Comparison of ENCODE assay signal across 12 cellular contexts in the genomic region with DNA sequence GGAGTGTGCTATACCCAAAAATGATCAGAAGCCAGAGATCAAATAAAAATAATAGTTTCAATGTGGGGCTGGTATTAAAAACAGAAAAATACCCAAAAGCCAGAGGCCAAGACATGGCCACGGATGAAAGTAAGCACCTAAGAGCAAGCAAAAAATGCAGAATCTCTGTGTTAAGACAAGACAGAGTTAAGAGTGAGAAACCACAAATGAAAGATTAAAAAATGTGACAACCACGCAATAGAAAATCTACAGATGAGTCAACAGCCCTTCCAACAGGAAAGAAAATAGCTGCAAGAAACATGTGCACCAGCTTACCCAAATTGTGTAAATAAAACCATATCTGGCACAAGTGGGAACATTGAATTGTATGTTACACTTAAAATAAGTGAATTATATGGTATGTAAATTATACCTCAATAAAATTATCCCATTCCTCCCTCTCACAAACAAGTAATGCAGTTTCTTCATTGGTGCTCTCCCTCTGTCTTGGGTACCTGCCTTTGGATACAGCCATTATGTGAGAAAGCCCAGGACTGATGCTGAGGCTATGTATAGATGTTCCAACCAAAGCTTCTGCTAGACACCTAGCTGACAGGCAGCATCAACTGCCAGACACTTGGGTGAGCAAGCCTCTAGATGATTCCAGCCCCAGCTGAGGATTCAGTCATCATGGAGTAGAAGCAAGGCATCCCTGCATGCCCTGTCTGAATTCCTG. TPM values are rescaled to one million over a fixed set of nuclear protein-coding genes. Genes with fewer than 3 reads are reported as not detected.
A peak's percentile ranks its signal among the peaks of the same experiment; 100 is the strongest.
DNase-seq lines count a peak whose midpoint lies in the region; ATAC-seq, FAIRE-seq and TF ChIP-seq lines count a peak whose summit lies in the region.
"Had no signal": no experiment of that assay in that cellular context is flagged by ENCODE, and none has a peak within 500 bp of the region (broad histone marks: within the 10 kb centered on the region; RNA-seq: fewer than 3 reads in every experiment).

No MANE protein-coding gene starts in this region.

- H3K27me3 Mint-ChIP-seq in activated naive CD8-positive, alpha-beta T cell treated with anti-CD3 and anti-CD28 coated beads, Interleukin-2, amount 10 ng/mL, durations not matched to agents 7 days and 5 days, result peaks cover 3% of the 10 kb centered on the region
- no peaks in the 10 kb centered on the region for H3K27me3 Mint-ChIP-seq in activated naive CD8-positive, alpha-beta T cell treated with anti-CD3 and anti-CD28 coated beads for 36 hours

- no peaks in the 10 kb centered on the region for H3K36me3 ChIP-seq in HepG2 (replicated peaks in 1 of 2; ENCODE audit: control insufficient read depth in 1 of 2, insufficient read depth in 2 of 2, low read length in 2 of 2)

- TF ChIP-seq POLR2A in HepG2 (IDR thresholded peaks at IDR 0.05; ENCODE audit: insufficient read depth in 1 of 2, low read depth in 2 of 2, low read length in 2 of 2), result no peak

- H3K9me3 Mint-ChIP-seq in activated naive CD8-positive, alpha-beta T cell treated with anti-CD3 and anti-CD28 coated beads, Interleukin-2, amount 10 ng/mL, durations not matched to agents 7 days and 5 days, result no peaks in the 10 kb centered on the region
- no peaks in the 10 kb centered on the region for H3K9me3 Mint-ChIP-seq in activated naive CD8-positive, alpha-beta T cell treated with anti-CD3 and anti-CD28 coated beads for 36 hours

- peaks cover 9% of the 10 kb centered on the region for H3K4me1 Mint-ChIP-seq in activated naive CD8-positive, alpha-beta T cell treated with anti-CD3 and anti-CD28 coated beads, Interleukin-2, amount 10 ng/mL, durations not matched to agents 7 days and 5 days
- H3K4me1 Mint-ChIP-seq in activated naive CD8-positive, alpha-beta T cell treated with anti-CD3 and anti-CD28 coated beads for 36 hours, result peaks cover 26% of the 10 kb centered on the region

- no peaks in the 10 kb centered on the region for H3K27me3 ChIP-seq in HepG2 (ENCODE audit: control insufficient read depth in 1 of 2, insufficient read depth in 2 of 2, low read length in 2 of 2)

- TF ChIP-seq EP300 in HepG2 (IDR thresholded peaks at IDR 0.05; ENCODE audit: low read depth in 2 of 2, low read length in 2 of 2) (no peak), HepG2 (CRISPR knock-in tag; IDR thresholded peaks at IDR 0.05; ENCODE audit: borderline replicate concordance) (no peak)

- no peak for FAIRE-seq in HepG2 (lab: Jason Lieb, UNC)
- FAIRE-seq: frontal cortex had no signal

- peak overlapping the region; percentile 28 for H3K4me3 Mint-ChIP-seq in activated naive CD8-positive, alpha-beta T cell treated with anti-CD3 and anti-CD28 coated beads, Interleukin-2, amount 10 ng/mL, durations not matched to agents 7 days and 5 days
- no peak overlapping the region for H3K4me3 Mint-ChIP-seq in activated naive CD8-positive, alpha-beta T cell treated with anti-CD3 and anti-CD28 coated beads for 36 hours

- H3K4me1 ChIP-seq in HepG2 (ENCODE audit: insufficient read depth, low read length), result no peaks in the 10 kb centered on the region
- H3K4me1 ChIP-seq: parathyroid adenoma had no signal

- H3K9me3 ChIP-seq in HepG2 (ENCODE audit: low read length), result no peaks in the 10 kb centered on the region

- TF ChIP-seq RAD21 in HepG2 (CRISPR knock-in tag; IDR thresholded peaks at IDR 0.05), result no peak

- no peaks in the 10 kb centered on the region for H3K36me3 Mint-ChIP-seq in activated naive CD8-positive, alpha-beta T cell treated with anti-CD3 and anti-CD28 coated beads, Interleukin-2, amount 10 ng/mL, durations not matched to agents 7 days and 5 days
- H3K36me3 Mint-ChIP-seq in activated naive CD8-positive, alpha-beta T cell treated with anti-CD3 and anti-CD28 coated beads for 36 hours, result no peaks in the 10 kb centered on the region

- H3K9ac ChIP-seq in HepG2 (ENCODE audit: insufficient read depth, low read depth, low read length), result no peak overlapping the region
- H3K9ac ChIP-seq: parathyroid adenoma had no signal

- no TSS peak for BruUV-seq in HepG2 (replicated peaks; lab: Mats Ljungman, UMichigan)

- DNase-seq in activated naive CD8-positive, alpha-beta T cell treated with anti-CD3 and anti-CD28 coated beads, Interleukin-2, amount 10 ng/mL, durations not matched to agents 7 days and 5 days, result no peak
- DNase-seq in activated naive CD8-positive, alpha-beta T cell treated with anti-CD3 and anti-CD28 coated beads for 36 hours, result no peak
- DNase-seq in superior temporal gyrus (ENCODE audit: extremely low spot score), result no peak
- DNase-seq in HepG2 (ENCODE audit: low spot score), result no peak
- DNase-seq in T1000 (lab: John Stamatoyannopoulos, UW), result no peak
- no peak for DNase-seq in activated CD4-positive, alpha-beta T cell treated with anti-CD3 and anti-CD28 coated beads, Interleukin-2, amount 50 U/mL, for 1 hour
- DNase-seq: NCI-H82, SW 1271 had no signal

- H3K27ac ChIP-seq in HepG2 (ENCODE audit: extremely low read length, insufficient read depth, low read length), result no peak overlapping the region
- H3K27ac ChIP-seq: parathyroid adenoma had no signal

- POLR2A ChIA-PET in activated naive CD8-positive, alpha-beta T cell treated with anti-CD3 and anti-CD28 coated beads, Interleukin-2, amount 10 ng/mL, durations not matched to agents 7 days and 5 days (lab: Charles Lee), result no interaction called here
- POLR2A ChIA-PET in HepG2 (lab: Yijun Ruan, JAX), result no interaction called here

- H3K4me3 ChIP-seq in HepG2 (replicated peaks in 1 of 3; ENCODE audit: insufficient read depth in 1 of 3, low read depth in 2 of 3, low read length in 3 of 3), result no peak overlapping the region

- H3K27ac Mint-ChIP-seq in activated naive CD8-positive, alpha-beta T cell treated with anti-CD3 and anti-CD28 coated beads, Interleukin-2, amount 10 ng/mL, durations not matched to agents 7 days and 5 days, result no peak overlapping the region
- no peak overlapping the region for H3K27ac Mint-ChIP-seq in activated naive CD8-positive, alpha-beta T cell treated with anti-CD3 and anti-CD28 coated beads for 36 hours

- no peaks in the 10 kb centered on the region for H3K79me2 ChIP-seq in HepG2 (ENCODE audit: insufficient read depth, low read length)
- H3K79me2 ChIP-seq: parathyroid adenoma had no signal

- H4K20me1 ChIP-seq in HepG2 (ENCODE audit: insufficient read depth, low read length), result no peaks in the 10 kb centered on the region

- no peak for TF ChIP-seq CTCF in HepG2 (CRISPR knock-in tag; IDR thresholded peaks at IDR 0.05)

- H3K4me2 ChIP-seq in HepG2 (ENCODE audit: low read depth, low read length), result no peak overlapping the region

- intact Hi-C loops in HepG2 (cut with micrococcal nuclease; ENCODE audit: unreplicated experiment), result loop anchor here (5.0 kb wide), 2 partner anchors 1034 to 1104 kb away; no protein-coding TSS in a partner anchor

- CTCF ChIA-PET in HepG2 (lab: Yijun Ruan, JAX; ENCODE audit: low intra/inter-chr PET ratio, low total read pairs), result no interaction called here

- H2AFZ ChIP-seq in HepG2 (ENCODE audit: low read length), result no peak overlapping the region
- H2AFZ ChIP-seq: parathyroid adenoma had no signal

- ATAC-seq in activated naive CD8-positive, alpha-beta T cell treated with anti-CD3 and anti-CD28 coated beads, Interleukin-2, amount 10 ng/mL, durations not matched to agents 7 days and 5 days (ENCODE audit: low read depth), result peak; percentile 66
- ATAC-seq in HG02623 (IDR thresholded peaks at IDR 0.05; ENCODE audit: unreplicated experiment), result peak; percentile 47
- ATAC-seq in HG03460 (IDR thresholded peaks at IDR 0.05; ENCODE audit: unreplicated experiment), result peak; percentile 66
- no peak for ATAC-seq in HepG2

- in situ Hi-C loops in HepG2 (cut with HindIII; ENCODE audit: extremely low pct_ligation_motif_present, low pct_unique_long_range_greater_than_20kb), result no loop called here

- 0% methylated on average over 2 of the region's 2 CpGs for WGBS in HepG2 (ENCODE audit: low lambda C conversion rate)

TF ChIP-seq in HepG2, 621 proteins besides CTCF, POLR2A, EP300 and RAD21 (continues in another document):
- TF ChIP-seq, protein P1, sequence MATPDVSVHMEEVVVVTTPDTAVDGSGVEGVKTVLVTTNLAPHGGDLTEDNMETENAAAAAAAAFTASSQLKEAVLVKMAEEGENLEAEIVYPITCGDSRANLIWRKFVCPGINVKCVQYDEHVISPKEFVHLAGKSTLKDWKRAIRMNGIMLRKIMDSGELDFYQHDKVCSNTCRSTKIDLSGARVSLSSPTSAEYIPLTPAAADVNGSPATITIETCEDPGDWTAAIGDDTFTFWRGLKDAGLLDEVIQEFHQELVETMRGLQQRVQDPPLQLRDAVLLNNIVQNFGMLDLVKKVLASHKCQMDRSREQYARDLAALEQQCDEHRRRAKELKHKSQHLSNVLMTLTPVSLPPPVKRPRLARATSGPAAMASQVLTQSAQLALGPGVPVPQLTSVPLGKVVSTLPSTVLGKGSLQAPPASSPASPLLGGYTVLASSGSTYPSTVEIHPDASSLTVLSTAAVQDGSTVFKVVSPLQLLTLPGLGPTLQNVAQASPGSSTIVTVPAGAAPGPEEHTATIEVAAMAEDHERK (CRISPR knock-in tag; IDR thresholded peaks at IDR 0.05; ENCODE audit: low read depth), result no peak

RNA-seq across cellular contexts. Expression of a gene that starts 55.3 kb away (rescaled TPM):
- 10 to 100 TPM; 23.3 to 23.7 TPM for total RNA-seq in activated naive CD8-positive, alpha-beta T cell treated with anti-CD3 and anti-CD28 coated beads, Interleukin-2, amount 10 ng/mL, durations not matched to agents 7 days and 5 days
- 10 to 100 TPM; 29.4 to 29.9 TPM for total RNA-seq in activated naive CD8-positive, alpha-beta T cell treated with anti-CD3 and anti-CD28 coated beads for 36 hours
- 16.3 and 24.7 TPM in 2 replicates for total RNA-seq in HepG2 (2016; rRNA removed; fragmentation: Illumina TruSeq; extraction: Trizol)
- 1.4 and 2.9 TPM in 2 replicates for total RNA-seq in HepG2 (2016; cell fraction: cytosol; rRNA removed; fragmentation: Illumina TruSeq; extraction: Trizol; ENCODE audit: low read depth)
- 15.5 and 23.9 TPM in 2 replicates for total RNA-seq in HepG2 (2016; cell fraction: insoluble cytoplasmic fraction; rRNA removed; fragmentation: Illumina TruSeq; extraction: Trizol)
- 4.3 and 5.0 TPM in 2 replicates for total RNA-seq in HepG2 (2016; cell fraction: membrane; rRNA removed; fragmentation: Illumina TruSeq; extraction: Trizol)
- 33.4 and 33.5 TPM in 2 replicates for total RNA-seq in HepG2 (2016; cell fraction: nucleus; rRNA removed; fragmentation: Illumina TruSeq; extraction: Trizol)
- polyA plus RNA-seq in HepG2 (2011; rRNA removed), result 7.4 and 8.8 TPM in 2 replicates
- 2.1 and 4.2 TPM in 2 replicates for polyA plus RNA-seq in HepG2 (2011; cell fraction: cytosol; rRNA removed)
- 6.8 and 8.2 TPM in 2 replicates for polyA plus RNA-seq in HepG2 (2011; cell fraction: nucleus; rRNA removed)
- polyA plus RNA-seq in HepG2 (2012), result 14.8 and 22.3 TPM in 2 replicates
- polyA plus RNA-seq in HepG2 (2016; cell fraction: cytosol; fragmentation: Illumina TruSeq; extraction: Trizol; ENCODE audit: low read depth), result 0.82 and 0.85 TPM in 2 replicates
- polyA plus RNA-seq in HepG2 (2016; cell fraction: insoluble cytoplasmic fraction; fragmentation: Illumina TruSeq; extraction: Trizol; ENCODE audit: low read depth), result 11.1 and 11.4 TPM in 2 replicates
- polyA plus RNA-seq in HepG2 (2016; cell fraction: membrane; fragmentation: Illumina TruSeq; extraction: Trizol; ENCODE audit: low read depth), result 1.7 and 2.2 TPM in 2 replicates
- 35.0 and 36.6 TPM in 2 replicates for polyA plus RNA-seq in HepG2 (2016; cell fraction: nucleus; fragmentation: Illumina TruSeq; extraction: Trizol; ENCODE audit: insufficient read depth, low read depth)
- polyA minus RNA-seq in HepG2 (2011; rRNA and poly(A)+ RNA removed; ENCODE audit: low replicate concordance), result 2.5 and 3.2 TPM in 2 replicates
- 10.5 and 11.4 TPM in 2 replicates for polyA minus RNA-seq in HepG2 (2011; cell fraction: cytosol; rRNA and poly(A)+ RNA removed)
- polyA minus RNA-seq in HepG2 (2011; cell fraction: nucleus; rRNA and poly(A)+ RNA removed), result 19.5 and 20.1 TPM in 2 replicates
